ENCODE assay signal across 8 cellular contexts in the genomic region with DNA sequence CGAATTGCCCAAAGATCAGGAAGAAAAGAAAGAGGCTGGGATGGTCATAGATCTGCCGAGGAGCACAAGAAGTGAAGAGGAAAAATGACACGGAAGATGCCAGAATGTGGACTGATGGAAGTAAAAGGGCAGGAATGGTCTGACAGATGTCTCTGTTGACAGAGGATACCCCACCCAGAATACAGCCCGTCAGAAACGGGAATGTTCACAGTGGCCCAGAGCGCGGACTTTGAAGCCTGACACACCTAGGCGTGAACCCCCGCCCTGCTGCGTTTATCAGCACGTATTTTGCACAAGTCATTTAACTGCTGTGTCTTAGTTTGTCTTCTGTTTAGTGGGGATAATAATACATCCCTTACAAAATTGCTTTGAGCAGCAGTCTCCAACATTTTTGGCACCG. TPM values are rescaled to one million over a fixed set of nuclear protein-coding genes. Genes with fewer than 3 reads are reported as not detected.
DNase-seq lines count a peak whose midpoint lies in the region; ATAC-seq and TF ChIP-seq lines count a peak whose summit lies in the region.

No MANE protein-coding gene starts in this region.

- H3K4me3 Mint-ChIP-seq in endodermal cell = peak overlapping the region; percentile 62
- peak overlapping the region; percentile 79 for H3K4me3 Mint-ChIP-seq in progenitor cell of endocrine pancreas (ENCODE audit: low read depth)

- H3K9me2 ChIP-seq in GM23248 (ENCODE audit: insufficient read depth) = no peaks in the 10 kb centered on the region

- H3K9me3 Mint-ChIP-seq in endodermal cell (no peaks in the 10 kb centered on the region), progenitor cell of endocrine pancreas (ENCODE audit: low read depth) (peaks cover 4% of the 10 kb centered on the region)

- peak overlapping the region; percentile 94 for H3K4me2 ChIP-seq in GM23248 (ENCODE audit: unreplicated experiment)
- peak overlapping the region; percentile 89 for H3K4me2 ChIP-seq in OCI-LY3 (ENCODE audit: low read length)

- TF ChIP-seq CTCF in OCI-LY3 (IDR thresholded peaks at IDR 0.05; ENCODE audit: low read depth, low read length) = no peak
- no peak for TF ChIP-seq CTCF in endodermal cell (conservative IDR thresholded peaks at IDR 0.05)
- no peak for TF ChIP-seq CTCF in progenitor cell of endocrine pancreas (IDR thresholded peaks at IDR 0.05; ENCODE audit: unreplicated experiment)

- ATAC-seq in GM18498 (IDR thresholded peaks at IDR 0.05; ENCODE audit: unreplicated experiment) (no peak), HG03432 (IDR thresholded peaks at IDR 0.05; ENCODE audit: unreplicated experiment) (no peak)

- DNase-seq in GM23248 (no peak), endodermal cell (peak; percentile 42), progenitor cell of endocrine pancreas (ENCODE audit: low spot score, unreplicated experiment) (no peak), DMS79 treated with DMSO at 0.1 percent for 48 hours (lab: John Stamatoyannopoulos, UW) (no peak), amygdala (lab: John Stamatoyannopoulos, UW) (no peak)

- H3K4me1 ChIP-seq in GM23248 (ENCODE audit: insufficient read depth) (peaks cover 15% of the 10 kb centered on the region), OCI-LY3 (ENCODE audit: low read length) (peaks cover 26% of the 10 kb centered on the region), endodermal cell (ENCODE audit: control insufficient read depth, insufficient read depth, low read length) (peaks cover 2% of the 10 kb centered on the region)

- in situ Hi-C loops in GM23248 (cut with MboI) = loop anchor here (5.0 kb wide), 1 partner anchor 170 kb away; no protein-coding TSS in a partner anchor

- H3K4me1 Mint-ChIP-seq in endodermal cell (no peaks in the 10 kb centered on the region), progenitor cell of endocrine pancreas (ENCODE audit: low read depth) (no peaks in the 10 kb centered on the region)

- H2AFZ ChIP-seq in GM23248 (peak overlapping the region; percentile 95), OCI-LY3 (ENCODE audit: low read depth, low read length) (peak overlapping the region; percentile 88; the same call in 1 of the 2 replicates)

- no peaks in the 10 kb centered on the region for H3K79me2 ChIP-seq in GM23248 (ENCODE audit: insufficient read depth)
- H3K79me2 ChIP-seq in OCI-LY3 (ENCODE audit: low read length) = no peaks in the 10 kb centered on the region

- 80 to 83% methylated on average over 12 of the region's 12 CpGs for WGBS in GM23248 (ENCODE audit: low coverage in 1 of 2, low lambda C conversion rate in 2 of 2, missing lambda C conversion rate in 2 of 2), 2 experiments
- WGBS in endodermal cell (ENCODE audit: insufficient coverage in 1 of 2, insufficient read length in 1 of 2), 2 experiments = 92 to 100% methylated on average over 3 to 11 of the region's 12 CpGs

- H3K9me3 ChIP-seq in GM23248 (ENCODE audit: low read depth) = no peaks in the 10 kb centered on the region
- no peaks in the 10 kb centered on the region for H3K9me3 ChIP-seq in OCI-LY3 (ENCODE audit: insufficient read depth, low read length)
- H3K9me3 ChIP-seq in endodermal cell (ENCODE audit: control insufficient read depth, low read length) = peaks cover 4% of the 10 kb centered on the region

- peak overlapping the region; percentile 75 for H3K4me3 ChIP-seq in GM23248
- peak overlapping the region; percentile 75 for H3K4me3 ChIP-seq in OCI-LY3 (ENCODE audit: low read length)
- H3K4me3 ChIP-seq in endodermal cell (ENCODE audit: low read length) = no peak overlapping the region

- H3K36me3 Mint-ChIP-seq in endodermal cell (ENCODE audit: low read depth) (no peaks in the 10 kb centered on the region), progenitor cell of endocrine pancreas (ENCODE audit: insufficient read depth) (no peaks in the 10 kb centered on the region)

- H3F3A ChIP-seq in GM23248 (ENCODE audit: insufficient read depth) = peaks cover 20% of the 10 kb centered on the region

- H4K20me1 ChIP-seq in GM23248 (ENCODE audit: insufficient read depth) (no peaks in the 10 kb centered on the region), OCI-LY3 (ENCODE audit: insufficient read depth, low read length) (no peaks in the 10 kb centered on the region)

- H3K9ac ChIP-seq in GM23248 = peak overlapping the region; percentile 78
- no peak overlapping the region for H3K9ac ChIP-seq in OCI-LY3 (ENCODE audit: low read length)
- no peak overlapping the region for H3K9ac ChIP-seq in endodermal cell (ENCODE audit: extremely low read depth, low read length, poor library complexity, severe bottlenecking)

- H3K27ac Mint-ChIP-seq in endodermal cell (no peak overlapping the region), progenitor cell of endocrine pancreas (no peak overlapping the region)

- H3K27me3 ChIP-seq in GM23248 (replicated peaks; ENCODE audit: insufficient read depth) (no peaks in the 10 kb centered on the region), OCI-LY3 (ENCODE audit: low read depth, low read length) (peaks cover 22% of the 10 kb centered on the region), endodermal cell (ENCODE audit: control insufficient read depth, insufficient read depth, low read length, poor library complexity, severe bottlenecking) (no peaks in the 10 kb centered on the region)

- H3K27me3 Mint-ChIP-seq in endodermal cell (ENCODE audit: insufficient read depth) = peaks cover 8% of the 10 kb centered on the region
- H3K27me3 Mint-ChIP-seq in progenitor cell of endocrine pancreas = peaks cover 12% of the 10 kb centered on the region

- peak overlapping the region; percentile 82 for H3K27ac ChIP-seq in GM23248
- H3K27ac ChIP-seq in OCI-LY3 (ENCODE audit: low read length) = no peak overlapping the region
- H3K27ac ChIP-seq in endodermal cell (ENCODE audit: low read depth, low read length) = no peak overlapping the region

- H3K36me3 ChIP-seq in GM23248 (ENCODE audit: low read depth) (no peaks in the 10 kb centered on the region), OCI-LY3 (replicated peaks; ENCODE audit: low read depth, low read length) (no peaks in the 10 kb centered on the region), endodermal cell (ENCODE audit: control insufficient read depth, insufficient read depth, low read length) (no peaks in the 10 kb centered on the region)

RNA-seq across cellular contexts. Expression of gene AKR1B1, which starts 27.1 kb away (rescaled TPM):
- 55.1 and 61.0 TPM in 2 replicates for total RNA-seq in GM23248 (2014; rRNA removed; shearing (Covaris generic))
- 164 and 176 TPM in 2 replicates for polyA plus RNA-seq in GM23248 (2016; fragmentation: Nextera tagmentation; extraction: Ambion mirVana)
- 100 to 1,000 TPM; 152 to 216 TPM for total RNA-seq in endodermal cell
- polyA plus RNA-seq in endodermal cell (2013, experiment 1 of 2) = 148 TPM
- polyA plus RNA-seq in endodermal cell (2013, experiment 2 of 2) = 146 TPM
- total RNA-seq in progenitor cell of endocrine pancreas = 96.0 and 99.8 TPM in 2 replicates
